In the genomic region with DNA sequence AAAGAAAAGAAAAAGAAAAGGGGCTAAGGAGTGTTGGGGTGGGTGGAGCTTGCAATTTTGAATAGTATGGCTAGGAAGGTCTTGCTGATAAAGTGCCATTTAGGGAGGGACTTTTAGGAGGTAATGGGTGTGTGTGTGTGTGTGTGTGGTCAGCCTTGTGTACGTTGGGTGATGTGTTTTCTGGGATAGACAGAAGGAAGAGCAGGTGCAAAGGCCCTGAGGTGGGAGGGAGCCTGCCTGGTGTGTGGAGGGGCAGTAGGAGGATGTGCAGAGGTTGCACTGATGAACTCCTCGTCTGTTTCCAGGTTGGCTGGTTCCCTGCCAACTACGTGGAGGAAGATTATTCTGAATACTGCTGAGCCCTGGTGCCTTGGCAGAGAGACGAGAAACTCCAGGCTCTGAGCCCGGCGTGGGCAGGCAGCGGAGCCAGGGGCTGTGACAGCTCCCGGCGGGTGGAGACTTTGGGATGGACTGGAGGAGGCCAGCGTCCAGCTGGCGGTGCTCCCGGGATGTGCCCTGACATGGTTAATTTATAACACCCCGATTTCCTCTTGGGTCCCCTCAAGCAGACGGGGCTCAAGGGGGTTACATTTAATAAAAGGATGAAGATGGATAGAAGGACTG, we compare ENCODE assay signal across 26 cellular contexts. TPM values are rescaled to one million over a fixed set of nuclear protein-coding genes. Genes with fewer than 3 reads are reported as not detected.
A peak's percentile ranks its signal among the peaks of the same experiment; 100 is the strongest.
DNase-seq lines count a peak whose midpoint lies in the region; ATAC-seq lines count a peak whose summit lies in the region.
"Had no signal": no experiment of that assay in that cellular context is flagged by ENCODE, and none has a peak within 500 bp of the region (broad histone marks: within the 10 kb centered on the region; RNA-seq: fewer than 3 reads in every experiment).

No MANE protein-coding gene starts in this region.

- H3K4me1 ChIP-seq in CD8-positive, alpha-beta memory T cell (ENCODE audit: insufficient read depth, low read length) = no peaks in the 10 kb centered on the region
- H3K4me1 ChIP-seq in naive thymus-derived CD4-positive, alpha-beta T cell (ENCODE audit: control insufficient read depth in 2 of 2, insufficient read depth in 2 of 2, low read length in 2 of 2) = no peaks in the 10 kb centered on the region
- H3K4me1 ChIP-seq: BLaER1, body of pancreas, Caco-2, gastroesophageal sphincter, SJCRH30, upper lobe of left lung had no signal

- POLR2A ChIA-PET in CD8-positive, alpha-beta memory T cell (lab: Charles Lee) = no interaction called here
- POLR2A ChIA-PET in naive thymus-derived CD4-positive, alpha-beta T cell (lab: Charles Lee) = interaction anchor here (0.7 kb wide), 1 partner anchor 126 kb away, joined by 4 read pairs; no protein-coding TSS in a partner anchor
- POLR2A ChIA-PET in activated CD4-positive, alpha-beta T cell treated with anti-CD3 and anti-CD28 coated beads, Interleukin-2, amount 10 ng/mL, durations not matched to agents 7 days and 5 days (lab: Charles Lee) = no interaction called here

- H3K36me3 ChIP-seq in CD8-positive, alpha-beta memory T cell (ENCODE audit: insufficient read depth, low read length) = peaks cover 24% of the 10 kb centered on the region
- H3K36me3 ChIP-seq in naive thymus-derived CD4-positive, alpha-beta T cell (ENCODE audit: control insufficient read depth in 2 of 3, insufficient read depth in 3 of 3, low read length in 3 of 3) = peaks cover 14 to 47% (median 27%) of the 10 kb centered on the region in 3 experiments
- H3K36me3 ChIP-seq: gastroesophageal sphincter, SJCRH30 had no signal

- H3K4me1 Mint-ChIP-seq in activated T-cell treated with anti-CD3 and anti-CD28 coated beads, Interleukin-2, amount 50 U/mL, for 72 hours (ENCODE audit: low read depth) = peaks cover 4% of the 10 kb centered on the region
- peaks cover 3 to 5% (median 3%) of the 10 kb centered on the region in 3 donors for H3K4me1 Mint-ChIP-seq in CD8-positive, alpha-beta memory T cell
- H3K4me1 Mint-ChIP-seq in naive thymus-derived CD4-positive, alpha-beta T cell = peaks cover 4 to 7% (median 6%) of the 10 kb centered on the region in 7 donors
- H3K4me1 Mint-ChIP-seq in activated CD4-positive, alpha-beta T cell treated with anti-CD3 and anti-CD28 coated beads, Interleukin-2, amount 10 ng/mL, durations not matched to agents 7 days and 5 days = peaks cover 8% of the 10 kb centered on the region

- H3K9me3 Mint-ChIP-seq in activated T-cell treated with anti-CD3 and anti-CD28 coated beads, Interleukin-2, amount 50 U/mL, for 72 hours = no peaks in the 10 kb centered on the region
- no peaks in the 10 kb centered on the region for H3K9me3 Mint-ChIP-seq in CD8-positive, alpha-beta memory T cell
- H3K9me3 Mint-ChIP-seq in naive thymus-derived CD4-positive, alpha-beta T cell = no peaks in the 10 kb centered on the region
- no peaks in the 10 kb centered on the region for H3K9me3 Mint-ChIP-seq in activated CD4-positive, alpha-beta T cell treated with anti-CD3 and anti-CD28 coated beads, Interleukin-2, amount 10 ng/mL, durations not matched to agents 7 days and 5 days

- H3K27ac ChIP-seq in CD8-positive, alpha-beta memory T cell (ENCODE audit: low read depth, low read length) = no peak overlapping the region
- no peak overlapping the region for H3K27ac ChIP-seq in naive thymus-derived CD4-positive, alpha-beta T cell (ENCODE audit: low read depth, low read length)
- H3K27ac ChIP-seq: BLaER1, body of pancreas, dorsolateral prefrontal cortex, gastroesophageal sphincter, hepatocyte, SJCRH30, upper lobe of left lung had no signal

- no peak for DNase-seq in activated T-cell treated with anti-CD3 and anti-CD28 coated beads, Interleukin-2, amount 50 U/mL, for 72 hours
- DNase-seq in activated T-cell treated with anti-CD3 and anti-CD28 coated beads for 4 hours = no peak
- no peak for DNase-seq in CD8-positive, alpha-beta memory T cell
- peak in 39 of 58 donors; percentile 1 to 78 (median 18) for DNase-seq in anterior cingulate cortex (lab: John Stamatoyannopoulos, UW)
- no peak for DNase-seq in naive thymus-derived CD4-positive, alpha-beta T cell
- no peak for DNase-seq in NCI-H1105 (lab: John Stamatoyannopoulos, UW)
- DNase-seq in activated CD4-positive, alpha-beta T cell treated with anti-CD3 and anti-CD28 coated beads, Interleukin-2, amount 10 ng/mL, durations not matched to agents 7 days and 5 days = no peak
- DNase-seq: body of pancreas, Caco-2, DMS79, HCEC 1CT, NCI-H2029, NCI-H2227 treated with DMSO at 0.1 percent for 48 hours, NCI-H69, SJCRH30 had no signal

- intact Hi-C loops in naive thymus-derived CD4-positive, alpha-beta T cell (cut with micrococcal nuclease) = no loop called here

- peak overlapping the region; percentile 11 for H3K27ac Mint-ChIP-seq in activated T-cell treated with anti-CD3 and anti-CD28 coated beads, Interleukin-2, amount 50 U/mL, for 72 hours
- peak overlapping the region in 5 of 8 donors; percentile 5 to 85 (median 72) for H3K27ac Mint-ChIP-seq in CD8-positive, alpha-beta memory T cell
- H3K27ac Mint-ChIP-seq in naive thymus-derived CD4-positive, alpha-beta T cell = peak overlapping the region in 7 of 9 donors; percentile 14 to 88 (median 49)
- no peak overlapping the region for H3K27ac Mint-ChIP-seq in activated CD4-positive, alpha-beta T cell treated with anti-CD3 and anti-CD28 coated beads, Interleukin-2, amount 10 ng/mL, durations not matched to agents 7 days and 5 days

- no peaks in the 10 kb centered on the region for H3K9me3 ChIP-seq in CD8-positive, alpha-beta memory T cell (ENCODE audit: low read length)
- no peaks in the 10 kb centered on the region for H3K9me3 ChIP-seq in naive thymus-derived CD4-positive, alpha-beta T cell (ENCODE audit: control insufficient read depth in 2 of 3, low read length in 3 of 3)
- H3K9me3 ChIP-seq: BLaER1, body of pancreas, Caco-2, gastroesophageal sphincter, SJCRH30, upper lobe of left lung had no signal

- no peak overlapping the region for H3K4me3 Mint-ChIP-seq in activated T-cell treated with anti-CD3 and anti-CD28 coated beads, Interleukin-2, amount 50 U/mL, for 72 hours
- no peak overlapping the region for H3K4me3 Mint-ChIP-seq in CD8-positive, alpha-beta memory T cell
- no peak overlapping the region for H3K4me3 Mint-ChIP-seq in naive thymus-derived CD4-positive, alpha-beta T cell
- no peak overlapping the region for H3K4me3 Mint-ChIP-seq in activated CD4-positive, alpha-beta T cell treated with anti-CD3 and anti-CD28 coated beads, Interleukin-2, amount 10 ng/mL, durations not matched to agents 7 days and 5 days

- H3K27me3 ChIP-seq in CD8-positive, alpha-beta memory T cell (ENCODE audit: insufficient read depth, low read length, poor library complexity, severe bottlenecking) = no peaks in the 10 kb centered on the region
- H3K27me3 ChIP-seq in naive thymus-derived CD4-positive, alpha-beta T cell (ENCODE audit: control insufficient read depth in 2 of 2, insufficient read depth in 2 of 2, low read length in 2 of 2) = no peaks in the 10 kb centered on the region
- H3K27me3 ChIP-seq: BLaER1, body of pancreas, hepatocyte, SJCRH30, upper lobe of left lung had no signal

- peaks cover 15 to 20% of the 10 kb centered on the region in 2 donors for H3K36me3 Mint-ChIP-seq in activated T-cell treated with anti-CD3 and anti-CD28 coated beads, Interleukin-2, amount 50 U/mL, for 72 hours (ENCODE audit: insufficient read depth in 2 of 2)
- H3K36me3 Mint-ChIP-seq in CD8-positive, alpha-beta memory T cell = peaks cover 19 to 47% (median 24%) of the 10 kb centered on the region in 3 donors
- H3K36me3 Mint-ChIP-seq in naive thymus-derived CD4-positive, alpha-beta T cell = peaks cover 23 to 38% (median 34%) of the 10 kb centered on the region in 5 donors
- peaks cover 41% of the 10 kb centered on the region for H3K36me3 Mint-ChIP-seq in activated CD4-positive, alpha-beta T cell treated with anti-CD3 and anti-CD28 coated beads, Interleukin-2, amount 10 ng/mL, durations not matched to agents 7 days and 5 days (ENCODE audit: low read depth)

- CTCF ChIA-PET in CD8-positive, alpha-beta memory T cell (lab: Charles Lee) = interaction anchor here (0.7 kb wide), 2 partner anchors 16 to 33 kb away, joined by 3 read pairs; no protein-coding TSS in a partner anchor
- CTCF ChIA-PET in naive thymus-derived CD4-positive, alpha-beta T cell (lab: Charles Lee) = no interaction called here
- CTCF ChIA-PET in activated CD4-positive, alpha-beta T cell treated with anti-CD3 and anti-CD28 coated beads, Interleukin-2, amount 10 ng/mL, durations not matched to agents 7 days and 5 days (lab: Charles Lee) = interaction anchor here (1.2 kb wide), 1 partner anchor 321 kb away, joined by 3 read pairs; no protein-coding TSS in a partner anchor

- H3K27me3 Mint-ChIP-seq in activated T-cell treated with anti-CD3 and anti-CD28 coated beads, Interleukin-2, amount 50 U/mL, for 72 hours (ENCODE audit: low read depth) = no peaks in the 10 kb centered on the region
- no peaks in the 10 kb centered on the region for H3K27me3 Mint-ChIP-seq in CD8-positive, alpha-beta memory T cell
- no peaks in the 10 kb centered on the region for H3K27me3 Mint-ChIP-seq in naive thymus-derived CD4-positive, alpha-beta T cell
- H3K27me3 Mint-ChIP-seq in activated CD4-positive, alpha-beta T cell treated with anti-CD3 and anti-CD28 coated beads, Interleukin-2, amount 10 ng/mL, durations not matched to agents 7 days and 5 days = no peaks in the 10 kb centered on the region

- no peak for ATAC-seq in activated T-cell treated with anti-CD3 and anti-CD28 coated beads, Interleukin-2, amount 50 U/mL, for 72 hours (replicated peaks in 1 of 2)
- no peak for ATAC-seq in naive thymus-derived CD4-positive, alpha-beta T cell
- no peak for ATAC-seq in GM18870 (IDR thresholded peaks at IDR 0.05; ENCODE audit: unreplicated experiment)
- ATAC-seq: body of pancreas, gastroesophageal sphincter had no signal

- no peak overlapping the region for H3K4me3 ChIP-seq in CD8-positive, alpha-beta memory T cell (ENCODE audit: low read length)
- H3K4me3 ChIP-seq in naive thymus-derived CD4-positive, alpha-beta T cell (ENCODE audit: low read length) = no peak overlapping the region
- H3K4me3 ChIP-seq: BLaER1, body of pancreas, dorsolateral prefrontal cortex, gastroesophageal sphincter, hepatocyte, SJCRH30, upper lobe of left lung had no signal

RNA-seq across cellular contexts. Expression of a gene that starts 30.5 kb away (rescaled TPM):
- total RNA-seq in activated T-cell treated with anti-CD3 and anti-CD28 coated beads, Interleukin-2, amount 50 U/mL, for 72 hours = 10 to 100 TPM; 14.3 to 15.8 TPM
- total RNA-seq in CD8-positive, alpha-beta memory T cell = under 1 TPM; 0.53 to 0.59 TPM
- polyA plus RNA-seq in CD8-positive, alpha-beta memory T cell = 0.36 TPM
- total RNA-seq in naive thymus-derived CD4-positive, alpha-beta T cell = 10 to 100 TPM in 2 of 5 experiments, 1 to 10 TPM in 3; 7.1 to 31.7 (median 9.1) TPM
- polyA plus RNA-seq in naive thymus-derived CD4-positive, alpha-beta T cell = 10 to 100 TPM in 1 of 2 donors, 1 to 10 TPM in 1; 4.2 to 14.3 TPM
- total RNA-seq in activated CD4-positive, alpha-beta T cell treated with anti-CD3 and anti-CD28 coated beads, Interleukin-2, amount 10 ng/mL, durations not matched to agents 7 days and 5 days = 1 to 10 TPM; 1.2 to 1.5 TPM
- total RNA-seq: A673, Caco-2, cerebellum, endothelial cell of umbilical vein, hepatocyte, osteocyte, SJCRH30 had no signal
- polyA plus RNA-seq: endothelial cell of umbilical vein, fibroblast of lung, hepatocyte had no signal

Comparison
In these comparisons a context has a peak if more than half of its experiments do, and no peak if none do; other contexts are left out.
1. DNase-seq: peak in anterior cingulate cortex (39 of 58); none in activated T-cell treated with anti-CD3 and anti-CD28 coated beads, Interleukin-2, amount 50 U/mL, for 72 hours (0 of 2), activated T-cell treated with anti-CD3 and anti-CD28 coated beads for 4 hours (single experiment), CD8-positive, alpha-beta memory T cell (0 of 5), naive thymus-derived CD4-positive, alpha-beta T cell (0 of 9), NCI-H1105 (single experiment) and activated CD4-positive, alpha-beta T cell treated with anti-CD3 and anti-CD28 coated beads, Interleukin-2, amount 10 ng/mL, durations not matched to agents 7 days and 5 days (single experiment).